ENCODE assay signal across 13 cellular contexts in genomic region chr10:80253266-80253962, GRCh38. TPM values are rescaled to one million over a fixed set of nuclear protein-coding genes. Genes with fewer than 3 reads are reported as not detected.
DNase-seq lines count a peak whose midpoint lies in the region; ATAC-seq and TF ChIP-seq lines count a peak whose summit lies in the region.
"Had no signal": no experiment of that assay in that cellular context is flagged by ENCODE, and none has a peak within 500 bp of the region (broad histone marks: within the 10 kb centered on the region; RNA-seq: fewer than 3 reads in every experiment).

No MANE protein-coding gene starts in this region.

- in situ Hi-C loops in G401 (cut with HindIII; ENCODE audit: low sequenced_read_pairs): no loop called here

- no peak overlapping the region for H3K4me3 ChIP-seq in AG10803 (ENCODE audit: low read length)

- ATAC-seq in GM19025 (IDR thresholded peaks at IDR 0.05; ENCODE audit: low read depth, unreplicated experiment): peak; percentile 57
- peak; percentile 65 for ATAC-seq in HG02870 (IDR thresholded peaks at IDR 0.05; ENCODE audit: unreplicated experiment)

- DNase-seq in AG10803 (ENCODE audit: low read depth) (peak; percentile 5), NOMO-1 treated with DMSO at 0.1 percent for 48 hours (lab: John Stamatoyannopoulos, UW; ENCODE audit: unreplicated experiment) (peak; percentile 61), C1 segment of cervical spinal cord (lab: John Stamatoyannopoulos, UW) (no peak), kidney tubule cell (ENCODE audit: low spot score) (no peak), T1000 (lab: John Stamatoyannopoulos, UW) (no peak), G401 (ENCODE audit: low spot score) (no peak)
- DNase-seq: activated naive CD4-positive, alpha-beta T cell treated with Interleukin-2 at 50 U/mL for 16 hours; left cardiac atrium; NCI-H1694 treated with DMSO at 0.1 percent for 48 hours; T-cell had no signal

- TF ChIP-seq CTCF in AG10803 (conservative IDR thresholded peaks at IDR 0.05; ENCODE audit: low read length): no peak

RNA-seq across cellular contexts. Expression of gene MAT1A, which starts 36.0 kb away (rescaled TPM):
- 2.1 and 3.9 TPM in 2 replicates for total RNA-seq in G401 (2014; rRNA removed; shearing (Covaris generic))
- total RNA-seq: endothelial cell of umbilical vein had no signal

RNA-seq across cellular contexts. Expression of gene ANXA11, which starts 48.1 kb away (rescaled TPM):
- 99.7 and 111 TPM in 2 replicates for total RNA-seq in G401 (2014; rRNA removed; shearing (Covaris generic))

Comparison
In these comparisons a context has a peak if more than half of its experiments do, and no peak if none do; other contexts are left out.
1. DNase-seq: peak in AG10803 (single experiment) and NOMO-1 treated with DMSO at 0.1 percent for 48 hours (single experiment); none in C1 segment of cervical spinal cord (0 of 14), kidney tubule cell (single experiment), T1000 (single experiment) and G401 (single experiment).